8 cellular contexts compared by ENCODE assay signal in the genomic region with DNA sequence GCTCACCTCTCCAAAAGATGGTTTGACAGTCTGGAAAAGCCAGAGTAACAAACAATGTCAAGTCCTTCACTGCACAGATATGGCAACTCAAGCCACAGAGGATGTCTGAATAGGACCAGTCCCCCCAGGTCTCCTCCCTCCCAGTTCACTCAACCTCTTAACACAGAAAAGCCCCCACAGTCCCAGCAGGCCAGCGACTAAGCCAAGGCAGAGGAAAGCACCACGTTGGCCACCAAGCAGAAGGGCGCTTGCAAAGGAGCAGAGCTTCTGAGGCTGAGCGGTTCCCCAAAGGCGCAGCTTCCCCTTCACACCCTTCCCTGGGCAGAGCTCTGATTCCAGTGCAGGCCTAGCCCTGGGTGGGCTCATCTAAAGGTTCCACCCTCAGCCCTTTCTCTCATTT.
DNase-seq lines count a peak whose midpoint lies in the region; ATAC-seq lines count a peak whose summit lies in the region.

No MANE protein-coding gene starts in this region.

- peaks cover 3% of the 10 kb centered on the region; the same call in 1 of the 2 replicates for H3K36me3 ChIP-seq in HUES48 (ENCODE audit: control insufficient read depth, insufficient read depth, low read length)
- H3K36me3 ChIP-seq in neuronal stem cell (replicated peaks in 1 of 2; ENCODE audit: control insufficient read depth in 2 of 2, insufficient read depth in 2 of 2, low read length in 2 of 2), result no peaks in the 10 kb centered on the region

- H3K23ac ChIP-seq in neuronal stem cell (ENCODE audit: low read depth, low read length, poor library complexity), result no peak overlapping the region

- DNase-seq in EL, result peak; percentile 31
- peak; percentile 67 for DNase-seq in activated CD8-positive, alpha-beta memory T cell treated with anti-CD3 and anti-CD28 coated beads, Interleukin-2, amount 50 U/mL, for 48 hours
- peak; percentile 30 for DNase-seq in fibroblast of peridontal ligament (ENCODE audit: extremely low read depth)
- DNase-seq in neuronal stem cell (ENCODE audit: low spot score), result no peak
- DNase-seq in inferior parietal cortex (ENCODE audit: extremely low spot score), result no peak
- DNase-seq in NCI-H146 treated with DMSO at 0.1 percent for 48 hours (lab: John Stamatoyannopoulos, UW; ENCODE audit: unreplicated experiment), result no peak

- no peak overlapping the region for H2BK12ac ChIP-seq in neuronal stem cell (ENCODE audit: low read length)

- H2AK5ac ChIP-seq in neuronal stem cell (ENCODE audit: low read depth, low read length), result no peak overlapping the region

- no peak overlapping the region for H3K14ac ChIP-seq in neuronal stem cell (ENCODE audit: low read length)

- no peak overlapping the region for H3K4ac ChIP-seq in neuronal stem cell (ENCODE audit: low read length)

- H3K9me3 ChIP-seq in HUES48 (ENCODE audit: control insufficient read depth, insufficient read depth, low read length), result no peaks in the 10 kb centered on the region
- H3K9me3 ChIP-seq in neuronal stem cell (replicated peaks in 1 of 2; ENCODE audit: control insufficient read depth in 2 of 2, insufficient read depth in 1 of 2, low read depth in 1 of 2, low read length in 2 of 2), result no peaks in the 10 kb centered on the region

- no peak overlapping the region for H2BK120ac ChIP-seq in neuronal stem cell (ENCODE audit: low read depth, low read length)

- H3K27ac ChIP-seq in HUES48 (ENCODE audit: low read depth, low read length), result peak overlapping the region; percentile 90
- H3K27ac ChIP-seq in neuronal stem cell (replicated peaks; ENCODE audit: low read length), result no peak overlapping the region

- H4K91ac ChIP-seq in neuronal stem cell (ENCODE audit: low read depth, low read length, poor library complexity), result no peak overlapping the region

- peak overlapping the region; percentile 96 for H3K18ac ChIP-seq in neuronal stem cell (ENCODE audit: low read length)

- peaks cover 70% of the 10 kb centered on the region for H3K4me1 ChIP-seq in HUES48 (ENCODE audit: control insufficient read depth, insufficient read depth, low read length)
- peaks cover 8 to 13% of the 10 kb centered on the region in 2 donors for H3K4me1 ChIP-seq in neuronal stem cell (ENCODE audit: control insufficient read depth in 2 of 2, insufficient read depth in 1 of 2, low read depth in 1 of 2, low read length in 2 of 2)

- no peaks in the 10 kb centered on the region for H3K79me1 ChIP-seq in neuronal stem cell (ENCODE audit: low read depth, low read length)

- peak overlapping the region; percentile 86 for H2AFZ ChIP-seq in neuronal stem cell (ENCODE audit: low read length)

- WGBS in neuronal stem cell (ENCODE audit: extremely low coverage in 2 of 2, insufficient read length in 2 of 2, insufficient replicate concordance in 1 of 2), 2 donors, result no CpG with 5 or more reads among the region's 5 CpGs

- peak overlapping the region; percentile 68 for H3K4me2 ChIP-seq in neuronal stem cell (ENCODE audit: insufficient read depth, low read length, poor library complexity, severe bottlenecking)

- no peak overlapping the region for H4K8ac ChIP-seq in neuronal stem cell (ENCODE audit: low read depth, low read length)

- no peaks in the 10 kb centered on the region for H3K27me3 ChIP-seq in HUES48 (ENCODE audit: control insufficient read depth, insufficient read depth, low read length)
- no peaks in the 10 kb centered on the region for H3K27me3 ChIP-seq in neuronal stem cell (ENCODE audit: control insufficient read depth in 3 of 3, insufficient read depth in 3 of 3, low read depth in 1 of 3, low read length in 3 of 3)

- peak overlapping the region; percentile 77 for H3K4me3 ChIP-seq in HUES48 (ENCODE audit: low read depth, low read length)
- peak overlapping the region; percentile 59 to 73 for H3K4me3 ChIP-seq in neuronal stem cell (ENCODE audit: low read length in 2 of 2)

- peak overlapping the region; percentile 62 for H3K9ac ChIP-seq in HUES48 (ENCODE audit: low read depth, low read length)
- H3K9ac ChIP-seq in neuronal stem cell (ENCODE audit: low read depth, low read length, poor library complexity), result no peak overlapping the region

- no peak overlapping the region for H2BK15ac ChIP-seq in neuronal stem cell (ENCODE audit: low read length)

- no peak overlapping the region for H2BK5ac ChIP-seq in neuronal stem cell (ENCODE audit: low read length)

- peak; percentile 44 for ATAC-seq in GM21447 (IDR thresholded peaks at IDR 0.05; ENCODE audit: unreplicated experiment)

Comparison
In these comparisons a context has a peak if more than half of its experiments do, and no peak if none do; other contexts are left out.
1. DNase-seq: peak in EL (single experiment), activated CD8-positive, alpha-beta memory T cell treated with anti-CD3 and anti-CD28 coated beads, Interleukin-2, amount 50 U/mL, for 48 hours (single experiment) and fibroblast of peridontal ligament (single experiment); none in neuronal stem cell (single experiment), inferior parietal cortex (single experiment) and NCI-H146 treated with DMSO at 0.1 percent for 48 hours (single experiment).